25 cellular contexts compared by ENCODE assay signal in genomic region chr5:119862654-119863053, GRCh38.
"Had no signal": no experiment of that assay in that cellular context is flagged by ENCODE, and none has a peak within 500 bp of the region (broad histone marks: within the 10 kb centered on the region; RNA-seq: fewer than 3 reads in every experiment).

No MANE protein-coding gene starts in this region.

- H3K27me3 ChIP-seq: stomach, suprapubic skin, testis, thyroid gland, tibial artery, tibial nerve, upper lobe of left lung, upper lobe of right lung, uterus, vagina had no signal

- ATAC-seq: stimulated activated effector memory CD8-positive, alpha-beta T cell treated with anti-CD3 and anti-CD28 coated beads, Interleukin-12 subunit alpha, Interleukin-12 subunit beta, amount 100 ng/mL, for 72 hours; stimulated activated memory B cell treated with anti-CD40 and anti-IgM and Interleukin-4, amounts not matched to agents 10 μg/mL and 1 μg/mL and 100 μg/mL, for 72 hours; stimulated activated naive B cell treated with anti-CD40 and anti-IgM and Interleukin-4, amounts not matched to agents 10 μg/mL and 1 μg/mL and 100 μg/mL, for 72 hours; stimulated activated naive CD8-positive, alpha-beta T cell treated with anti-CD3 and anti-CD28 coated beads, Interleukin-15, amount 100 ng/mL, for 72 hours; stimulated activated naive CD8-positive, alpha-beta T cell treated with anti-CD3 and anti-CD28 coated beads, Interleukin-15, Interleukin-2, amounts not matched to agents 100 U/mL and 50 U/mL, for 24 hours; upper lobe of right lung had no signal

- H3K9me3 ChIP-seq: stomach, testis, thoracic aorta, thyroid gland, tibial artery, upper lobe of left lung, upper lobe of right lung, vagina had no signal

- H3K4me1 ChIP-seq: stomach, suprapubic skin, testis, thyroid gland, tibial artery, tibial nerve, upper lobe of left lung, upper lobe of right lung, uterus, vagina had no signal

- H3K36me3 ChIP-seq: stomach, suprapubic skin, thoracic aorta, thyroid gland, tibial artery, tibial nerve, upper lobe of left lung, upper lobe of right lung, uterus, vagina had no signal

- DNase-seq: stimulated activated CD4-positive, alpha-beta T cell treated with anti-CD3 and anti-CD28 coated beads, Interleukin-2, amount 100 ng/mL, for 48 hours; stimulated activated CD4-positive, alpha-beta T cell treated with anti-CD3 and anti-CD28 coated beads, Interleukin-4, amount 100 ng/mL, for 1 hour; stimulated activated CD4-positive, alpha-beta T cell treated with anti-CD3 and anti-CD28 coated beads, Interleukin-4, amount 100 ng/mL, for 24 hours; stimulated activated CD4-positive, alpha-beta T cell treated with anti-CD3 and anti-CD28 coated beads, Interleukin-4, amount 100 ng/mL, for 4 hours; stimulated activated CD8-positive, alpha-beta memory T cell treated with anti-CD3 and anti-CD28 coated beads, Interleukin-4, amount 100 ng/mL, for 48 hours; stimulated activated naive B cell treated with anti-CD40 and anti-IgM and Interleukin-4, amounts not matched to agents 10 μg/mL and 1 μg/mL and 100 μg/mL, for 72 hours; stimulated activated naive CD4-positive, alpha-beta T cell; stimulated activated naive CD4-positive, alpha-beta T cell treated with Interleukin-2 at 50 U/mL for 16 hours; stimulated activated naive CD8-positive, alpha-beta T cell treated with anti-CD3 and anti-CD28 coated beads, Interleukin-15, amount 100 ng/mL, for 72 hours; stimulated activated naive CD8-positive, alpha-beta T cell treated with anti-CD3 and anti-CD28 coated beads, Interleukin-15, Interleukin-2, amounts not matched to agents 100 U/mL and 50 U/mL, for 24 hours; stomach; substantia nigra; testis; thyroid gland; tibial artery; trophoblast cell; upper lobe of left lung; upper lobe of right lung; uterus had no signal

- H3K4me3 ChIP-seq: stomach, suprapubic skin, testis, thoracic aorta, thyroid gland, tibial artery, tibial nerve, upper lobe of left lung, upper lobe of right lung, uterus, vagina had no signal

- H3K27ac ChIP-seq: stomach, suprapubic skin, testis, thoracic aorta, thyroid gland, tibial artery, tibial nerve, upper lobe of left lung, upper lobe of right lung, uterus, vagina had no signal
